ENCODE assay signal across 1 cellular context in genomic region chr1:2466270-2466665, GRCh38.
TF ChIP-seq lines count a peak whose summit lies in the region.

No MANE protein-coding gene starts in this region.

TF ChIP-seq in WTC11, 78 proteins besides CTCF, POLR2A, EP300 and RAD21 (continued from another document):
- 0 out of 2 replicates have a peak, but pooled peaks have one; percentile 22 for TF ChIP-seq E2F4 (CRISPR knock-in tag; IDR thresholded peaks at IDR 0.05; ENCODE audit: borderline replicate concordance, low read depth)
